In the genomic region with DNA sequence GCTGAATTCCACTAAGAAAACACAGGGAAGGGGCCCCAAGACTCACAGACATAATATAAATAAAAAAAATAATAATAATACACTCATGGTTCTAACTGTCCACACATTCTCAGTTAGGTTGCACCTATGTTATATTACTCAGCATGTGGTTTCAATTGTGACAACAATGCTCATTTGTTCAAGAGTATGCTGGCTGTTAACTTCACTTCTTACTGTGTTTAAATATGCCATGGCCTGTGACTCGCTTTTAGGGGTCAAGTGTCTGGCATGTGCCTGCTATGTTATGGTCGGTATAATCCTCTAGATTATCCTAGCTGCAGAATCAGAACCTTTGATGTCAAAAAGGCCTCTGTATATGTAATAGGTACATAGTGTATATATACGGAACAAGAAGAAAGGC, we compare ENCODE assay signal across 19 cellular contexts.
"Had no signal": no experiment of that assay in that cellular context is flagged by ENCODE, and none has a peak within 500 bp of the region (broad histone marks: within the 10 kb centered on the region; RNA-seq: fewer than 3 reads in every experiment).

No MANE protein-coding gene starts in this region.

- H3K27ac ChIP-seq: epithelial cell of prostate, esophagus squamous epithelium, heart left ventricle, neutrophil, right atrium auricular region, sigmoid colon, stomach, thoracic aorta, transverse colon had no signal

- H3K27me3 ChIP-seq: esophagus squamous epithelium, heart left ventricle, neutrophil, right atrium auricular region, sigmoid colon, stomach, transverse colon had no signal

- H3K4me3 ChIP-seq: esophagus squamous epithelium, heart left ventricle, lung, right atrium auricular region, sigmoid colon, skin epidermis, stomach, thoracic aorta, transverse colon had no signal

- H3K9me3 ChIP-seq: neutrophil, thoracic aorta had no signal

- H3K4me1 ChIP-seq: esophagus squamous epithelium, right atrium auricular region, sigmoid colon, stomach, transverse colon had no signal

- DNase-seq: effector memory CD8-positive, alpha-beta T cell; esophagus squamous epithelium; heart left ventricle; hippocampal formation; left colon; left ventricle myocardium superior; naive thymus-derived CD4-positive, alpha-beta T cell; sigmoid colon; stimulated activated CD4-positive, alpha-beta T cell treated with anti-CD3 and anti-CD28 coated beads, Interleukin-12 subunit alpha, Interleukin-12 subunit beta, amount 100 ng/mL, for 4 hours; stimulated activated naive CD4-positive, alpha-beta T cell; stomach; substantia nigra; transverse colon had no signal

- H3K36me3 ChIP-seq: esophagus squamous epithelium, heart left ventricle, neutrophil, right atrium auricular region, sigmoid colon, stomach, thoracic aorta, transverse colon had no signal

- ATAC-seq: effector memory CD8-positive, alpha-beta T cell; heart left ventricle; left colon; left ventricle myocardium superior; naive thymus-derived CD4-positive, alpha-beta T cell had no signal
